ENCODE assay signal across 8 cellular contexts in genomic region chr5:115601709-115602584, GRCh38.
DNase-seq lines count a peak whose midpoint lies in the region; ATAC-seq and TF ChIP-seq lines count a peak whose summit lies in the region.

TSS of gene TICAM2 (minus strand) at chr5:115602479. CDS start at chr5:115581256, 21,223 bp downstream.

- H3K36me3 ChIP-seq in mucosa of rectum (ENCODE audit: control insufficient read depth in 2 of 2, insufficient read depth in 2 of 2, low read length in 2 of 2): peaks cover 0 to 4% of the 10 kb centered on the region in 2 donors

- H3K27ac ChIP-seq in epithelial cell of prostate (peak within 1 kb of the TSS; percentile 22), mucosa of rectum (ENCODE audit: low read depth in 2 of 2, low read length in 2 of 2) (peak within 1 kb of the TSS; percentile 80 to 86)

- CTCF ChIA-PET in HEK293T (lab: Yijun Ruan, JAX): interaction anchor here (0.9 kb wide), 1 partner anchor 13 kb away, joined by 3 read pairs; no protein-coding TSS in a partner anchor

- peak; percentile 91 for ATAC-seq in stimulated activated effector memory CD8-positive, alpha-beta T cell treated with anti-CD3 and anti-CD28 coated beads, Interleukin-12 subunit alpha, Interleukin-12 subunit beta, amount 100 ng/mL, for 72 hours

- DNase-seq in GM13976 (ENCODE audit: low spot score) (peak; percentile 84), HCEC 1CT (peak; percentile 81), NB4 (ENCODE audit: low read depth) (peak; percentile 80), epithelial cell of prostate (ENCODE audit: low read depth, low spot score) (no peak), HEK293T (ENCODE audit: extremely low spot score) (no peak)
- peak; percentile 54 for DNase-seq in activated CD8-positive, alpha-beta memory T cell treated with anti-CD3 and anti-CD28 coated beads, Interleukin-2, amount 50 U/mL, for 4 hours
- DNase-seq in stimulated activated effector memory CD8-positive, alpha-beta T cell treated with anti-CD3 and anti-CD28 coated beads, Interleukin-12 subunit alpha, Interleukin-12 subunit beta, amount 100 ng/mL, for 72 hours (ENCODE audit: low spot score in 2 of 2): peak; percentile 38 to 79

- peak within 1 kb of the TSS; percentile 68 to 87 for H3K9ac ChIP-seq in mucosa of rectum (ENCODE audit: low read depth in 1 of 2, low read length in 2 of 2)

- no peak for TF ChIP-seq POLR2A in NB4 (IDR thresholded peaks at IDR 0.05; ENCODE audit: extremely low read depth, insufficient read length)

- in situ Hi-C loops in GM13976 (cut with MboI; ENCODE audit: low sequenced_read_pairs, unreplicated experiment): no loop called here

- H3K4me1 ChIP-seq in mucosa of rectum (ENCODE audit: control insufficient read depth in 2 of 2, insufficient read depth in 2 of 2, low read length in 2 of 2): peaks cover 4 to 10% of the 10 kb centered on the region in 2 donors

- H3K27ac Mint-ChIP-seq in stimulated activated effector memory CD8-positive, alpha-beta T cell treated with anti-CD3 and anti-CD28 coated beads, Interleukin-12 subunit alpha, Interleukin-12 subunit beta, amount 100 ng/mL, for 72 hours: peak within 1 kb of the TSS; percentile 41

- H3K4me1 Mint-ChIP-seq in stimulated activated effector memory CD8-positive, alpha-beta T cell treated with anti-CD3 and anti-CD28 coated beads, Interleukin-12 subunit alpha, Interleukin-12 subunit beta, amount 100 ng/mL, for 72 hours: peaks cover 34% of the 10 kb centered on the region

- peak within 1 kb of the TSS; percentile 78 for H3K4me3 ChIP-seq in NB4 (ENCODE audit: low read depth, low read length)
- peak within 1 kb of the TSS; percentile 83 to 89 for H3K4me3 ChIP-seq in mucosa of rectum (ENCODE audit: low read length in 2 of 2)

- TF ChIP-seq CTCF in GM13976 (IDR thresholded peaks at IDR 0.05; ENCODE audit: borderline replicate concordance, control extremely low read depth, extremely low read depth, insufficient read depth, missing control alignments) (peak; percentile 9), NB4 (IDR thresholded peaks at IDR 0.05; ENCODE audit: low read depth, low read length) (no peak)

- H3K27me3 ChIP-seq in mucosa of rectum (ENCODE audit: control insufficient read depth in 2 of 2, insufficient read depth in 2 of 2, low read length in 2 of 2): no peaks in the 10 kb centered on the region

- no peaks in the 10 kb centered on the region for H3K9me3 ChIP-seq in mucosa of rectum (ENCODE audit: control insufficient read depth in 2 of 2, low read length in 2 of 2)

- peak within 1 kb of the TSS; percentile 57 for H3K4me3 Mint-ChIP-seq in stimulated activated effector memory CD8-positive, alpha-beta T cell treated with anti-CD3 and anti-CD28 coated beads, Interleukin-12 subunit alpha, Interleukin-12 subunit beta, amount 100 ng/mL, for 72 hours

- POLR2A ChIA-PET in HEK293T (lab: Yijun Ruan, JAX): no interaction called here

- no peaks in the 10 kb centered on the region for H3K9me3 Mint-ChIP-seq in stimulated activated effector memory CD8-positive, alpha-beta T cell treated with anti-CD3 and anti-CD28 coated beads, Interleukin-12 subunit alpha, Interleukin-12 subunit beta, amount 100 ng/mL, for 72 hours

- peaks cover 22% of the 10 kb centered on the region for H3K36me3 Mint-ChIP-seq in stimulated activated effector memory CD8-positive, alpha-beta T cell treated with anti-CD3 and anti-CD28 coated beads, Interleukin-12 subunit alpha, Interleukin-12 subunit beta, amount 100 ng/mL, for 72 hours

TF ChIP-seq in HEK293T, 16 proteins besides CTCF, POLR2A, EP300 and RAD21:
- no peak for TF ChIP-seq FOXA1 (IDR thresholded peaks at IDR 0.05)
- TF ChIP-seq SUZ12 (IDR thresholded peaks at IDR 0.05): no peak
- no peak for TF ChIP-seq PKNOX1 (IDR thresholded peaks at IDR 0.05)
- TF ChIP-seq LEF1 (IDR thresholded peaks at IDR 0.05; ENCODE audit: borderline replicate concordance): no peak
- TF ChIP-seq TARDBP (IDR thresholded peaks at IDR 0.05): no peak
- no peak for TF ChIP-seq SP1 (IDR thresholded peaks at IDR 0.05)
- TF ChIP-seq L3MBTL2 (conservative IDR thresholded peaks at IDR 0.05): no peak
- TF ChIP-seq ELF4 (IDR thresholded peaks at IDR 0.05): no peak
- TF ChIP-seq HDGF (IDR thresholded peaks at IDR 0.05; ENCODE audit: borderline replicate concordance): no peak
- no peak for TF ChIP-seq FOXM1 (IDR thresholded peaks at IDR 0.05; ENCODE audit: borderline replicate concordance)
- TF ChIP-seq NFRKB (IDR thresholded peaks at IDR 0.05): no peak
- no peak for TF ChIP-seq BHLHE40 (IDR thresholded peaks at IDR 0.05; ENCODE audit: borderline replicate concordance)
- TF ChIP-seq ZNF384 (IDR thresholded peaks at IDR 0.05): no peak
- TF ChIP-seq FOXK2 (IDR thresholded peaks at IDR 0.05): no peak
- TF ChIP-seq CTBP1 (IDR thresholded peaks at IDR 0.05; ENCODE audit: borderline replicate concordance): no peak
- TF ChIP-seq ARNT (IDR thresholded peaks at IDR 0.05): no peak
TF ChIP-seq in HEK293T: peak in this region for 0.

Comparison
In these comparisons a context has a peak if more than half of its experiments do, and no peak if none do; other contexts are left out.
1. DNase-seq: peak in GM13976 (single experiment), HCEC 1CT (single experiment), NB4 (single experiment), activated CD8-positive, alpha-beta memory T cell treated with anti-CD3 and anti-CD28 coated beads, Interleukin-2, amount 50 U/mL, for 4 hours (single experiment) and stimulated activated effector memory CD8-positive, alpha-beta T cell treated with anti-CD3 and anti-CD28 coated beads, Interleukin-12 subunit alpha, Interleukin-12 subunit beta, amount 100 ng/mL, for 72 hours (2 of 2); none in epithelial cell of prostate (single experiment) and HEK293T (single experiment).